23 cellular contexts compared by ENCODE assay signal in the genomic region with DNA sequence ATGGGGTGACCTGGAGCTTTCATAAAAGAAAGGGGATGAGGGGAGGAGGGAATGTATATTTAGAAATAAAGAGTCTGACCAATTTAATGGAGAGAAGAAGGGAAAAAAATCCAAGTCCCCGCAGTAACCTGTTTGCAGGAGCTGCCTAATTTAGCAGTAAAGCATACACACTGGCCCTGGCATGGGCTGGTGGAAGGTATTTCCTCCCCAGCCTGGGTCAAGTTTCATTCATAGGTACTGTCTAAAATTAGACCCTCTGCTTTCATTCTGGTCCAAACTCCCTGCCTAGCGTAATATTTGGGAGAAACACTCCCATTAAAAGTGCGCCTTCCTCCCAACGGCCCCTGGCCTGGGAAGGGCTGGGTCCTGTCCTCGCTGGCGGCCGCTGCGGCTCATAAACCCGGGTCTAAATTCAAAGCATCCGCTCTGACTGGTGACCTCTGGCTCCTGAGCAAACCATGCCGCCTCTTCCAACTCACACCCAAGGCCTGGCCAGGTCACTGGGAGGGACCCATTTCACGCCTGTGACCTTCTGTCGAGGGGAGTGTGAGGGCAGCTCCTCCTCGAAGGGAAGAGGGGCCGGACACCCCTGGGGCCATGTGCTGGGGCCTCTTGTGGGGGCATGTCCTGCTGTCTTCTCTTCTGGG.
"Had no signal": no experiment of that assay in that cellular context is flagged by ENCODE, and none has a peak within 500 bp of the region (broad histone marks: within the 10 kb centered on the region; RNA-seq: fewer than 3 reads in every experiment).

No MANE protein-coding gene starts in this region.

- H3K36me3 ChIP-seq: ovary, prostate gland, transverse colon had no signal

- H3K9me3 Mint-ChIP-seq: activated CD4-positive, alpha-beta memory T cell treated with anti-CD3 and anti-CD28 coated beads for 36 hours; activated naive CD4-positive, alpha-beta T cell treated with anti-CD3 and anti-CD28 coated beads for 36 hours; activated naive CD8-positive, alpha-beta T cell treated with anti-CD3 and anti-CD28 coated beads, Interleukin-2, amount 10 ng/mL, durations not matched to agents 7 days and 5 days; dendritic cell treated with granulocyte-macrophage colony-stimulating factor and Interleukin-4, amounts not matched to agents 40 ng/mL and 50 ng/mL, for 4 days; mesothelial cell of epicardium; naive thymus-derived CD8-positive, alpha-beta T cell; T-helper 1 cell treated with Interleukin-12 subunit alpha and Interleukin-12 subunit beta and Interleukin-4 antibody, amounts not matched to agents 30 μg/mL and 1 μg/mL, for 36 hours had no signal

- FAIRE-seq: bronchial epithelial cell, small intestine, urothelium cell line had no signal

- H3K4me1 Mint-ChIP-seq: activated naive CD8-positive, alpha-beta T cell treated with anti-CD3 and anti-CD28 coated beads, Interleukin-2, amount 10 ng/mL, durations not matched to agents 7 days and 5 days; mesothelial cell of epicardium; naive thymus-derived CD8-positive, alpha-beta T cell; stimulated activated memory B cell treated with anti-CD40 and anti-IgM and Interleukin-4, amounts not matched to agents 10 μg/mL and 1 μg/mL and 100 μg/mL, for 72 hours had no signal

- H3K9me3 ChIP-seq: ovary, prostate gland, transverse colon had no signal

- H3K27ac ChIP-seq: foreskin keratinocyte, ovary, prostate gland, transverse colon had no signal

- DNase-seq: activated CD4-positive, alpha-beta memory T cell treated with anti-CD3 and anti-CD28 coated beads for 36 hours; activated CD4-positive, alpha-beta T cell treated with anti-CD3 and anti-CD28 coated beads for 48 hours; activated effector memory CD4-positive, alpha-beta T cell treated with Interleukin-2 at 50 U/mL for 16 hours; activated naive CD4-positive, alpha-beta T cell treated with anti-CD3 and anti-CD28 coated beads for 36 hours; activated naive CD8-positive, alpha-beta T cell treated with anti-CD3 and anti-CD28 coated beads, Interleukin-2, amount 10 ng/mL, durations not matched to agents 7 days and 5 days; activated T-cell treated with anti-CD3 and anti-CD28 coated beads, Interleukin-2, amount 50 U/mL, for 48 hours; amniotic stem cell; effector CD8-positive, alpha-beta T cell; hippocampal formation; naive thymus-derived CD8-positive, alpha-beta T cell; ovary; small intestine; T1000; transverse colon had no signal

- H3K27me3 ChIP-seq: ovary had no signal

- H3K4me3 Mint-ChIP-seq: activated CD4-positive, alpha-beta memory T cell treated with anti-CD3 and anti-CD28 coated beads for 36 hours; activated naive CD4-positive, alpha-beta T cell treated with anti-CD3 and anti-CD28 coated beads for 36 hours; activated naive CD8-positive, alpha-beta T cell treated with anti-CD3 and anti-CD28 coated beads, Interleukin-2, amount 10 ng/mL, durations not matched to agents 7 days and 5 days; dendritic cell treated with granulocyte-macrophage colony-stimulating factor and Interleukin-4, amounts not matched to agents 40 ng/mL and 50 ng/mL, for 4 days; mesothelial cell of epicardium; naive thymus-derived CD8-positive, alpha-beta T cell; stimulated activated memory B cell treated with anti-CD40 and anti-IgM and Interleukin-4, amounts not matched to agents 10 μg/mL and 1 μg/mL and 100 μg/mL, for 72 hours; T-helper 1 cell treated with Interleukin-12 subunit alpha and Interleukin-12 subunit beta and Interleukin-4 antibody, amounts not matched to agents 30 μg/mL and 1 μg/mL, for 36 hours had no signal

- H3K4me1 ChIP-seq: foreskin keratinocyte, prostate gland, transverse colon had no signal

- H3K27ac Mint-ChIP-seq: activated CD4-positive, alpha-beta memory T cell treated with anti-CD3 and anti-CD28 coated beads for 36 hours; activated naive CD4-positive, alpha-beta T cell treated with anti-CD3 and anti-CD28 coated beads for 36 hours; activated naive CD8-positive, alpha-beta T cell treated with anti-CD3 and anti-CD28 coated beads, Interleukin-2, amount 10 ng/mL, durations not matched to agents 7 days and 5 days; dendritic cell treated with granulocyte-macrophage colony-stimulating factor and Interleukin-4, amounts not matched to agents 40 ng/mL and 50 ng/mL, for 4 days; mesothelial cell of epicardium; naive thymus-derived CD8-positive, alpha-beta T cell; stimulated activated memory B cell treated with anti-CD40 and anti-IgM and Interleukin-4, amounts not matched to agents 10 μg/mL and 1 μg/mL and 100 μg/mL, for 72 hours; T-helper 1 cell treated with Interleukin-12 subunit alpha and Interleukin-12 subunit beta and Interleukin-4 antibody, amounts not matched to agents 30 μg/mL and 1 μg/mL, for 36 hours had no signal

- ATAC-seq: foreskin keratinocyte; naive thymus-derived CD8-positive, alpha-beta T cell; stimulated activated memory B cell treated with anti-CD40 and anti-IgM and Interleukin-4, amounts not matched to agents 10 μg/mL and 1 μg/mL and 100 μg/mL, for 72 hours had no signal

- H3K4me3 ChIP-seq: lung, ovary, prostate gland, transverse colon had no signal

- H3K36me3 Mint-ChIP-seq: activated CD4-positive, alpha-beta memory T cell treated with anti-CD3 and anti-CD28 coated beads for 36 hours; activated naive CD8-positive, alpha-beta T cell treated with anti-CD3 and anti-CD28 coated beads, Interleukin-2, amount 10 ng/mL, durations not matched to agents 7 days and 5 days; mesothelial cell of epicardium; naive thymus-derived CD8-positive, alpha-beta T cell; stimulated activated memory B cell treated with anti-CD40 and anti-IgM and Interleukin-4, amounts not matched to agents 10 μg/mL and 1 μg/mL and 100 μg/mL, for 72 hours had no signal
